In genomic region chr20:47357296-47358051, GRCh38 we compare ENCODE assay signal across 8 cellular contexts. TPM values are rescaled to one million over a fixed set of nuclear protein-coding genes. Genes with fewer than 3 reads are reported as not detected.
DNase-seq lines count a peak whose midpoint lies in the region; ATAC-seq and TF ChIP-seq lines count a peak whose summit lies in the region.

No MANE protein-coding gene starts in this region.

- TF ChIP-seq CTCF in hepatocyte (IDR thresholded peaks at IDR 0.05; ENCODE audit: poor library complexity) = no peak
- no peak for TF ChIP-seq CTCF in retinal pigment epithelial cell (conservative IDR thresholded peaks at IDR 0.05; ENCODE audit: low read depth, low read length)

- no peaks in the 10 kb centered on the region for H3K27me3 Mint-ChIP-seq in T-cell

- H3K36me3 ChIP-seq in H7 (replicated peaks; ENCODE audit: control insufficient read depth, insufficient read depth, low read length) (peaks cover 1% of the 10 kb centered on the region; the same call in 1 of the 2 replicates), hepatocyte (replicated peaks; ENCODE audit: insufficient read depth, low read depth) (no peaks in the 10 kb centered on the region)

- H3K27me3 ChIP-seq in H7 (ENCODE audit: control insufficient read depth, insufficient read depth, low read length) (no peaks in the 10 kb centered on the region), hepatocyte (no peaks in the 10 kb centered on the region)

- no peaks in the 10 kb centered on the region for H3K9me2 ChIP-seq in hepatocyte (replicated peaks; ENCODE audit: insufficient read depth)

- CTCF ChIA-PET in T-cell (lab: Charles Lee) = interaction anchor here in 1 of 2 donors (0.5 to 3.2 kb wide), 6 partner anchors 27 to 146 kb away, joined by 3 to 25 read pairs (median 6); no protein-coding TSS in a partner anchor

- peaks cover 3% of the 10 kb centered on the region for H3K36me3 Mint-ChIP-seq in T-cell

- no peaks in the 10 kb centered on the region for H3K9me3 ChIP-seq in hepatocyte (ENCODE audit: low read depth)

- peak overlapping the region; percentile 64 for H3K4me2 ChIP-seq in hepatocyte

- H3K27ac Mint-ChIP-seq in T-cell = peak overlapping the region in 1 of 2 donors; percentile 99

- H3K27ac ChIP-seq in hepatocyte = peak overlapping the region; percentile 100

- no peaks in the 10 kb centered on the region for H3K9me3 Mint-ChIP-seq in T-cell

- H3K4me3 ChIP-seq in H7 (ENCODE audit: insufficient read depth, low read depth, low read length) = no peak overlapping the region
- H3K4me3 ChIP-seq in hepatocyte = no peak overlapping the region
- no peak overlapping the region for H3K4me3 ChIP-seq in retinal pigment epithelial cell (ENCODE audit: low read length)

- H4K20me1 ChIP-seq in hepatocyte (ENCODE audit: insufficient read depth, poor library complexity, severe bottlenecking) = no peaks in the 10 kb centered on the region

- ATAC-seq in T-cell (replicated peaks in 1 of 4) = peak; percentile 25 to 51 (median 43)

- H3K79me2 ChIP-seq in hepatocyte = peaks cover 39% of the 10 kb centered on the region

- peak overlapping the region in 2 of 3 donors; percentile 87 to 88 for H3K4me3 Mint-ChIP-seq in T-cell

- peaks cover 41 to 64% (median 51%) of the 10 kb centered on the region in 3 donors for H3K4me1 Mint-ChIP-seq in T-cell

- POLR2A ChIA-PET in T-cell (lab: Charles Lee) = interaction anchor here in 1 of 2 donors (0.7 kb wide), 1 partner anchor 73 kb away, joined by 4 read pairs; no protein-coding TSS in a partner anchor

- peaks cover 85% of the 10 kb centered on the region for H3K4me1 ChIP-seq in hepatocyte (ENCODE audit: insufficient read depth)

- DNase-seq in ELF-1 (ENCODE audit: low read depth, low spot score) (peak; percentile 96), H7 (peak; percentile 68), NCI-H1048 (lab: John Stamatoyannopoulos, UW) (peak; percentile 63), T-cell (peak; percentile 39 to 76 (median 60)), anterior cingulate cortex (lab: John Stamatoyannopoulos, UW) (peak; percentile 34 to 91 (median 79)), hepatocyte (ENCODE audit: low spot score) (peak; percentile 93), retinal pigment epithelial cell (ENCODE audit: low read depth) (peak; percentile 94), AML-193 (lab: John Stamatoyannopoulos, UW) (no peak)

- H2AFZ ChIP-seq in hepatocyte = peak overlapping the region; percentile 47

- WGBS in hepatocyte (ENCODE audit: low lambda C conversion rate, missing lambda C conversion rate) = 10% methylated on average over 28 of the region's 30 CpGs

RNA-seq across cellular contexts. Expression of gene ZMYND8, which starts 1.0 kb away (rescaled TPM):
- total RNA-seq in H7 (2014; rRNA removed; shearing (Covaris generic)) = 28.1 and 36.2 TPM in 2 replicates
- total RNA-seq in T-cell = 10 to 100 TPM; 39.6 to 68.9 (median 43.6) TPM
- total RNA-seq in hepatocyte = 28.9 and 30.3 TPM in 2 replicates
- 34.3 and 43.1 TPM in 2 replicates for polyA plus RNA-seq in hepatocyte

Comparison
In these comparisons a context has a peak if more than half of its experiments do, and no peak if none do; other contexts are left out.
1. DNase-seq: peak in ELF-1 (single experiment), H7 (single experiment), NCI-H1048 (single experiment), T-cell (34 of 34), anterior cingulate cortex (58 of 58), hepatocyte (single experiment) and retinal pigment epithelial cell (single experiment); none in AML-193 (0 of 2).